In genomic region chr19:51064534-51065220, GRCh38 we compare ENCODE assay signal across 1 cellular context.
TF ChIP-seq lines count a peak whose summit lies in the region.

Gene KLK13, minus strand, starts transcription at chr19:51065092. Its CDS starts 25 bp downstream, at chr19:51065067.

TF ChIP-seq in GM23338, 12 proteins besides CTCF, POLR2A, EP300 and RAD21 (continued from another document):
- TF ChIP-seq, protein P1, sequence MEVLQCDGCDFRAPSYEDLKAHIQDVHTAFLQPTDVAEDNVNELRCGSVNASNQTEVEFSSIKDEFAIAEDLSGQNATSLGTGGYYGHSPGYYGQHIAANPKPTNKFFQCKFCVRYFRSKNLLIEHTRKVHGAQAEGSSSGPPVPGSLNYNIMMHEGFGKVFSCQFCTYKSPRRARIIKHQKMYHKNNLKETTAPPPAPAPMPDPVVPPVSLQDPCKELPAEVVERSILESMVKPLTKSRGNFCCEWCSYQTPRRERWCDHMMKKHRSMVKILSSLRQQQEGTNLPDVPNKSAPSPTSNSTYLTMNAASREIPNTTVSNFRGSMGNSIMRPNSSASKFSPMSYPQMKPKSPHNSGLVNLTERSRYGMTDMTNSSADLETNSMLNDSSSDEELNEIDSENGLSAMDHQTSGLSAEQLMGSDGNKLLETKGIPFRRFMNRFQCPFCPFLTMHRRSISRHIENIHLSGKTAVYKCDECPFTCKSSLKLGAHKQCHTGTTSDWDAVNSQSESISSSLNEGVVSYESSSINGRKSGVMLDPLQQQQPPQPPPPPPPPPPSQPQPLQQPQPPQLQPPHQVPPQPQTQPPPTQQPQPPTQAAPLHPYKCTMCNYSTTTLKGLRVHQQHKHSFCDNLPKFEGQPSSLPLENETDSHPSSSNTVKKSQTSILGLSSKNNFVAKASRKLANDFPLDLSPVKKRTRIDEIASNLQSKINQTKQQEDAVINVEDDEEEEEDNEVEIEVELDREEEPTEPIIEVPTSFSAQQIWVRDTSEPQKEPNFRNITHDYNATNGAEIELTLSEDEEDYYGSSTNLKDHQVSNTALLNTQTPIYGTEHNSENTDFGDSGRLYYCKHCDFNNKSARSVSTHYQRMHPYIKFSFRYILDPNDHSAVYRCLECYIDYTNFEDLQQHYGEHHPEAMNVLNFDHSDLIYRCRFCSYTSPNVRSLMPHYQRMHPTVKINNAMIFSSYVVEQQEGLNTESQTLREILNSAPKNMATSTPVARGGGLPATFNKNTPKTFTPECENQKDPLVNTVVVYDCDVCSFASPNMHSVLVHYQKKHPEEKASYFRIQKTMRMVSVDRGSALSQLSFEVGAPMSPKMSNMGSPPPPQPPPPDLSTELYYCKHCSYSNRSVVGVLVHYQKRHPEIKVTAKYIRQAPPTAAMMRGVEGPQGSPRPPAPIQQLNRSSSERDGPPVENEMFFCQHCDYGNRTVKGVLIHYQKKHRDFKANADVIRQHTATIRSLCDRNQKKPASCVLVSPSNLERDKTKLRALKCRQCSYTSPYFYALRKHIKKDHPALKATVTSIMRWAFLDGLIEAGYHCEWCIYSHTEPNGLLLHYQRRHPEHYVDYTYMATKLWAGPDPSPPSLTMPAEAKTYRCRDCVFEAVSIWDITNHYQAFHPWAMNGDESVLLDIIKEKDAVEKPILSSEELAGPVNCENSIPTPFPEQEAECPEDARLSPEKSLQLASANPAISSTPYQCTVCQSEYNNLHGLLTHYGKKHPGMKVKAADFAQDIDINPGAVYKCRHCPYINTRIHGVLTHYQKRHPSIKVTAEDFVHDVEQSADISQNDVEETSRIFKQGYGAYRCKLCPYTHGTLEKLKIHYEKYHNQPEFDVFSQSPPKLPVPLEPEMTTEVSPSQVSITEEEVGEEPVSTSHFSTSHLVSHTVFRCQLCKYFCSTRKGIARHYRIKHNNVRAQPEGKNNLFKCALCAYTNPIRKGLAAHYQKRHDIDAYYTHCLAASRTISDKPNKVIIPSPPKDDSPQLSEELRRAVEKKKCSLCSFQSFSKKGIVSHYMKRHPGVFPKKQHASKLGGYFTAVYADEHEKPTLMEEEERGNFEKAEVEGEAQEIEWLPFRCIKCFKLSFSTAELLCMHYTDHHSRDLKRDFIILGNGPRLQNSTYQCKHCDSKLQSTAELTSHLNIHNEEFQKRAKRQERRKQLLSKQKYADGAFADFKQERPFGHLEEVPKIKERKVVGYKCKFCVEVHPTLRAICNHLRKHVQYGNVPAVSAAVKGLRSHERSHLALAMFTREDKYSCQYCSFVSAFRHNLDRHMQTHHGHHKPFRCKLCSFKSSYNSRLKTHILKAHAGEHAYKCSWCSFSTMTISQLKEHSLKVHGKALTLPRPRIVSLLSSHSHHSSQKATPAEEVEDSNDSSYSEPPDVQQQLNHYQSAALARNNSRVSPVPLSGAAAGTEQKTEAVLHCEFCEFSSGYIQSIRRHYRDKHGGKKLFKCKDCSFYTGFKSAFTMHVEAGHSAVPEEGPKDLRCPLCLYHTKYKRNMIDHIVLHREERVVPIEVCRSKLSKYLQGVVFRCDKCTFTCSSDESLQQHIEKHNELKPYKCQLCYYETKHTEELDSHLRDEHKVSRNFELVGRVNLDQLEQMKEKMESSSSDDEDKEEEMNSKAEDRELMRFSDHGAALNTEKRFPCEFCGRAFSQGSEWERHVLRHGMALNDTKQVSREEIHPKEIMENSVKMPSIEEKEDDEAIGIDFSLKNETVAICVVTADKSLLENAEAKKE (CRISPR knock-in tag; IDR thresholded peaks at IDR 0.05) = no peak
- TF ChIP-seq EZH2 (IDR thresholded peaks at IDR 0.05; ENCODE audit: low read depth, unreplicated experiment) = no peak
